In the genomic region with DNA sequence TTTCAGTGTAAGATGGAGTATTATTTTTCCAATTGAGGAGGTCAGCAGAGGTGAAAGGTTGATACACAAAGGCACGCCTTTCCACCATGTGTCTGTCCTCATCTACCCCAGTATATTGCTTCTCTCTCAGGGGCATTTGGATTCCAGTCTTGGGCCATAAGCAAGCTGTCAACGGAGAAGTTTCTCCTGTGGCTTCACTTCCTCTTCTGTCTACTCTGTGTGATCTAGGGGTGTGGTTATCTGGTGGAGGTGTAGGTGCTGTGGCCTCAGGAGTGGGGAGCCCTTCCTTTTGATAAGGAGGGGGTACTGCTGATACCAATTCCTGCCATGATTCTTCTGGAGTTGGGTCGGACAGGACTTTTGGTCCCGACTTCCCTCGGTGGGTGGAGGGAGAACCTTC, we compare ENCODE assay signal across 8 cellular contexts.
A peak's percentile ranks its signal among the peaks of the same experiment; 100 is the strongest.
DNase-seq lines count a peak whose midpoint lies in the region; ATAC-seq, FAIRE-seq and TF ChIP-seq lines count a peak whose summit lies in the region.
"Not testable (repeated sequence)": the region's sequence is repeated elsewhere in the genome, so short reads cannot be mapped to it uniquely, and the experiment has no call there.

No MANE protein-coding gene starts in this region.

- H3K27me3 Mint-ChIP-seq in endodermal cell (ENCODE audit: insufficient read depth), result not testable (repeated sequence)

- not testable (repeated sequence) for H3K27ac Mint-ChIP-seq in endodermal cell

- not testable (repeated sequence) for DNase-seq in GM12891 (ENCODE audit: insufficient read length, low spot score); endodermal cell
- DNase-seq in MV-4-11 (lab: John Stamatoyannopoulos, UW), result peak; percentile 72
- DNase-seq in SIG-M5 treated with dmso at 0.1 percent for 504 hours (lab: John Stamatoyannopoulos, UW; ENCODE audit: unreplicated experiment), result peak; percentile 71

- not testable (repeated sequence) for H3K27ac ChIP-seq in endodermal cell (ENCODE audit: low read depth, low read length)

- H3K4me1 ChIP-seq in endodermal cell (ENCODE audit: control insufficient read depth, insufficient read depth, low read length), result not testable (repeated sequence)

- H3K9ac ChIP-seq in endodermal cell (ENCODE audit: extremely low read depth, low read length, poor library complexity, severe bottlenecking), result not testable (repeated sequence)

- TF ChIP-seq CTCF in endodermal cell (conservative IDR thresholded peaks at IDR 0.05), result not testable (repeated sequence)

- TF ChIP-seq POLR2A in GM12891 (IDR thresholded peaks at IDR 0.05; ENCODE audit: low read depth, low read length), result not testable (repeated sequence)

- ATAC-seq in GM19324 (IDR thresholded peaks at IDR 0.05; ENCODE audit: low FRiP score, unreplicated experiment) (peak; percentile 79), GM21515 (IDR thresholded peaks at IDR 0.05; ENCODE audit: unreplicated experiment) (peak; percentile 87), HG02943 (IDR thresholded peaks at IDR 0.05; ENCODE audit: low read depth, unreplicated experiment) (peak; percentile 67), HG03442 (IDR thresholded peaks at IDR 0.05; ENCODE audit: unreplicated experiment) (peak; percentile 83)

- H3K9me3 Mint-ChIP-seq in endodermal cell, result peaks cover 43% of the 10 kb centered on the region

- WGBS in endodermal cell (ENCODE audit: insufficient coverage in 1 of 2, insufficient read length in 1 of 2), 2 experiments, result 93 to 100% methylated on average over 1 to 5 of the region's 5 CpGs

- not testable (repeated sequence) for FAIRE-seq in GM12891 (lab: Jason Lieb, UNC)

- not testable (repeated sequence) for H3K36me3 ChIP-seq in endodermal cell (ENCODE audit: control insufficient read depth, insufficient read depth, low read length)

- H3K36me3 Mint-ChIP-seq in endodermal cell (ENCODE audit: low read depth), result not testable (repeated sequence)

- not testable (repeated sequence) for H3K4me3 Mint-ChIP-seq in endodermal cell

- not testable (repeated sequence) for H3K4me1 Mint-ChIP-seq in endodermal cell

- H3K27me3 ChIP-seq in endodermal cell (ENCODE audit: control insufficient read depth, insufficient read depth, low read length, poor library complexity, severe bottlenecking), result not testable (repeated sequence)

- H3K4me3 ChIP-seq in endodermal cell (ENCODE audit: low read length), result peak overlapping the region; percentile 32

- peaks cover 43% of the 10 kb centered on the region for H3K9me3 ChIP-seq in endodermal cell (ENCODE audit: control insufficient read depth, low read length)

TF ChIP-seq in GM12891, 5 proteins besides CTCF, POLR2A, EP300 and RAD21:
- peak; percentile 90 for TF ChIP-seq SPI1 (IDR thresholded peaks at IDR 0.05; ENCODE audit: low read depth, low read length)
